Comparison of ENCODE assay signal across 25 cellular contexts in genomic region chr13:98677398-98677797, GRCh38.
DNase-seq lines count a peak whose midpoint lies in the region; ATAC-seq, FAIRE-seq and TF ChIP-seq lines count a peak whose summit lies in the region.
"Had no signal": no experiment of that assay in that cellular context is flagged by ENCODE, and none has a peak within 500 bp of the region (broad histone marks: within the 10 kb centered on the region; RNA-seq: fewer than 3 reads in every experiment).

No MANE protein-coding gene starts in this region.

- no peak overlapping the region for H3K9ac ChIP-seq in keratinocyte (ENCODE audit: control insufficient read depth, extremely low read depth, insufficient read depth, low read length)

- H2AFZ ChIP-seq in ACC112 (ENCODE audit: low read length, unreplicated experiment) (peak overlapping the region; percentile 25), keratinocyte (ENCODE audit: control insufficient read depth, low read length) (peak overlapping the region; percentile 22)

- dilution Hi-C loops in keratinocyte (cut with MboI; ENCODE audit: extremely low pct_ligation_motif_present, low sequenced_read_pairs), result no loop called here

- no peaks in the 10 kb centered on the region for H4K20me1 ChIP-seq in keratinocyte (ENCODE audit: control insufficient read depth, extremely low read depth, insufficient read depth, low read length)

- H3K79me2 ChIP-seq in ACC112 (ENCODE audit: control insufficient read depth, insufficient read depth, low read length, unreplicated experiment), result no peaks in the 10 kb centered on the region
- H3K79me2 ChIP-seq in keratinocyte (ENCODE audit: control insufficient read depth, insufficient read depth, low read length), result no peaks in the 10 kb centered on the region

- DNase-seq in MG63 (peak; percentile 82), bronchial epithelial cell (ENCODE audit: low read depth) (peak; percentile 84), keratinocyte (ENCODE audit: low read depth, low spot score) (no peak), NCI-H1436 (lab: John Stamatoyannopoulos, UW) (no peak), NCI-H510A treated with DMSO at 0.1 percent for 48 hours (lab: John Stamatoyannopoulos, UW) (no peak), dermis blood vessel endothelial cell (no peak), heart right ventricle (no peak)
- DNase-seq: ACHN; activated CD4-positive, alpha-beta T cell treated with anti-CD3 and anti-CD28 coated beads, Interleukin-2, amount 50 U/mL, for 1 hour; cortex of kidney; glutamatergic neuron; left colon; mesendoderm; NCI-H1105; NCI-H2081; NCI-H226; occipital lobe; small intestine had no signal

- H3K27ac ChIP-seq in ACC112 (ENCODE audit: low read depth, low read length) (no peak overlapping the region), keratinocyte (ENCODE audit: control insufficient read depth, insufficient read depth, low read length) (peak overlapping the region; percentile 54), heart right ventricle (no peak overlapping the region)
- H3K27ac ChIP-seq: vagina, VCaP had no signal

- H3K4me3 ChIP-seq in ACC112 (ENCODE audit: low read depth, low read length) (no peak overlapping the region), MG63 (no peak overlapping the region), bronchial epithelial cell (ENCODE audit: low read depth, low read length) (no peak overlapping the region), keratinocyte (ENCODE audit: control insufficient read depth in 2 of 3, extremely low read depth in 1 of 3, insufficient read depth in 2 of 3, low read depth in 1 of 3, low read length in 3 of 3) (no peak overlapping the region), heart right ventricle (no peak overlapping the region)
- H3K4me3 ChIP-seq: vagina had no signal

- no peaks in the 10 kb centered on the region for H3K9me1 ChIP-seq in keratinocyte (ENCODE audit: control insufficient read depth, extremely low read depth, insufficient read depth, low read length)

- intact Hi-C loops in heart right ventricle (cut with DNase I), result loop anchor here (10.0 kb wide), 4 partner anchors 167 to 823 kb away; partner anchors contain the start of gene FARP1 (in 1 of the 10)

- H3K36me3 ChIP-seq in ACC112 (ENCODE audit: insufficient read depth, low read length) (no peaks in the 10 kb centered on the region), MG63 (no peaks in the 10 kb centered on the region), bronchial epithelial cell (ENCODE audit: control insufficient read depth, insufficient read depth, low read length) (no peaks in the 10 kb centered on the region), keratinocyte (ENCODE audit: control insufficient read depth in 2 of 2, extremely low read depth in 1 of 2, insufficient read depth in 2 of 2, low read length in 2 of 2) (no peaks in the 10 kb centered on the region), heart right ventricle (no peaks in the 10 kb centered on the region)
- H3K36me3 ChIP-seq: vagina had no signal

- peak; percentile 73 for FAIRE-seq in bronchial epithelial cell (lab: Jason Lieb, UNC)
- FAIRE-seq in keratinocyte (lab: Jason Lieb, UNC), result peak; percentile 61
- FAIRE-seq: GM19239, small intestine had no signal

- TF ChIP-seq CTCF in bronchial epithelial cell (IDR thresholded peaks at IDR 0.05; ENCODE audit: insufficient read depth, low read length, severe bottlenecking) (no peak), keratinocyte (optimal IDR thresholded peaks at IDR 0.05 in 1 of 3, IDR thresholded peaks at IDR 0.05 in 1 of 3, conservative IDR thresholded peaks at IDR 0.05 in 1 of 3; ENCODE audit: extremely low read depth in 1 of 3, insufficient read depth in 2 of 3, low read length in 3 of 3) (no peak), heart right ventricle (IDR thresholded peaks at IDR 0.05) (no peak)

- WGBS in heart right ventricle, 2 donors, result 90 to 92% methylated on average over 13 of the region's 13 CpGs

- H3K4me2 ChIP-seq in keratinocyte (ENCODE audit: control insufficient read depth, extremely low read depth, insufficient read depth, low read depth, low read length), result peak overlapping the region; percentile 47

- H3K27me3 ChIP-seq in ACC112 (ENCODE audit: insufficient read depth, low read length) (no peaks in the 10 kb centered on the region), MG63 (no peaks in the 10 kb centered on the region), bronchial epithelial cell (ENCODE audit: control insufficient read depth, insufficient read depth, low read length) (no peaks in the 10 kb centered on the region), keratinocyte (ENCODE audit: control insufficient read depth, extremely low read depth, insufficient read depth, low read length) (no peaks in the 10 kb centered on the region), heart right ventricle (no peaks in the 10 kb centered on the region)
- H3K27me3 ChIP-seq: vagina had no signal

- ATAC-seq in heart right ventricle, result no peak
- ATAC-seq: HCT116; left colon; SK-N-SH treated with all-trans-retinoic acid at 6 μM for 48 hours; stimulated activated memory B cell treated with anti-CD40 and anti-IgM and Interleukin-4, amounts not matched to agents 10 μg/mL and 1 μg/mL and 100 μg/mL, for 72 hours had no signal

- H3K4me1 ChIP-seq in ACC112 (ENCODE audit: control insufficient read depth, insufficient read depth, low read length, unreplicated experiment), result no peaks in the 10 kb centered on the region
- H3K4me1 ChIP-seq in keratinocyte (ENCODE audit: control insufficient read depth, extremely low read depth, insufficient read depth, low read length), result peaks cover 42% of the 10 kb centered on the region
- H3K4me1 ChIP-seq in heart right ventricle, result peaks cover 0 to 18% (median 11%) of the 10 kb centered on the region in 9 donors

- H3K9me3 ChIP-seq in MG63, result no peaks in the 10 kb centered on the region
- H3K9me3 ChIP-seq in keratinocyte (ENCODE audit: control insufficient read depth, low read depth, low read length), result no peaks in the 10 kb centered on the region
- no peaks in the 10 kb centered on the region for H3K9me3 ChIP-seq in heart right ventricle
- H3K9me3 ChIP-seq: vagina had no signal

Comparison
In these comparisons a context has a peak if more than half of its experiments do, and no peak if none do; other contexts are left out.
1. DNase-seq: peak in MG63 (single experiment) and bronchial epithelial cell (single experiment); none in keratinocyte (single experiment), NCI-H1436 (single experiment), NCI-H510A treated with DMSO at 0.1 percent for 48 hours (single experiment), dermis blood vessel endothelial cell (single experiment) and heart right ventricle (0 of 2).